Comparison of ENCODE assay signal across 8 cellular contexts in genomic region chr19:16143399-16144215, GRCh38. TPM values are rescaled to one million over a fixed set of nuclear protein-coding genes. Genes with fewer than 3 reads are reported as not detected.
DNase-seq lines count a peak whose midpoint lies in the region; ATAC-seq and TF ChIP-seq lines count a peak whose summit lies in the region.

HSH2D (plus strand) TSS chr19:16143685; CDS start chr19:16148751, 5,066 bp downstream.

- H3K4me3 ChIP-seq in GM06990 (replicated peaks; ENCODE audit: low read depth, low read length), result peak within 1 kb of the TSS; percentile 80

- no peak for TF ChIP-seq CTCF in GM06990 (IDR thresholded peaks at IDR 0.05; ENCODE audit: insufficient read depth, low read length, poor library complexity, severe bottlenecking)

- H3K36me3 ChIP-seq in GM06990 (ENCODE audit: control insufficient read depth, insufficient read depth, low read length), result peaks cover 6% of the 10 kb centered on the region

- peak; percentile 89 for DNase-seq in GM06990 (ENCODE audit: extremely low read depth, insufficient read length)
- peak; percentile 32 for DNase-seq in NCI-H2107 treated with DMSO at 0.1 percent for 48 hours (lab: John Stamatoyannopoulos, UW; ENCODE audit: unreplicated experiment)
- peak; percentile 85 for DNase-seq in activated CD8-positive, alpha-beta memory T cell treated with anti-CD3 and anti-CD28 coated beads for 24 hours
- peak; percentile 60 for DNase-seq in left ventricle myocardium superior
- peak; percentile 48 to 78 (median 50) for DNase-seq in stimulated activated CD4-positive, alpha-beta T cell treated with anti-CD3 and anti-CD28 coated beads, TNF-alpha, amount 100 ng/mL, for 24 hours (ENCODE audit: low read depth in 3 of 3)
- DNase-seq in NCI-H2227 treated with DMSO at 0.1 percent for 48 hours (lab: John Stamatoyannopoulos, UW), result no peak
- DNase-seq in HuH-7.5 (ENCODE audit: low spot score), result no peak

- ATAC-seq in GM21786 (IDR thresholded peaks at IDR 0.05; ENCODE audit: unreplicated experiment) (peak; percentile 62), left ventricle myocardium superior (peak; percentile 46)

- intact Hi-C loops in left ventricle myocardium superior (cut with micrococcal nuclease), result no loop called here

- H3K27me3 ChIP-seq in GM06990 (replicated peaks; ENCODE audit: control insufficient read depth, insufficient read depth, low read length), result no peaks in the 10 kb centered on the region

RNA-seq across cellular contexts. Expression of gene HSH2D, which starts in this region (rescaled TPM):
- total RNA-seq in left ventricle myocardium superior, result 0.37 TPM

Comparison
In these comparisons a context has a peak if more than half of its experiments do, and no peak if none do; other contexts are left out.
1. Peak in DNase-seq and ATAC-seq in left ventricle myocardium superior; RNA of the gene not detected or under 1 TPM.
2. DNase-seq: peak in GM06990 (single experiment), NCI-H2107 treated with DMSO at 0.1 percent for 48 hours (single experiment), activated CD8-positive, alpha-beta memory T cell treated with anti-CD3 and anti-CD28 coated beads for 24 hours (single experiment) and stimulated activated CD4-positive, alpha-beta T cell treated with anti-CD3 and anti-CD28 coated beads, TNF-alpha, amount 100 ng/mL, for 24 hours (3 of 3); none in NCI-H2227 treated with DMSO at 0.1 percent for 48 hours (single experiment) and HuH-7.5 (single experiment).